In the genomic region with DNA sequence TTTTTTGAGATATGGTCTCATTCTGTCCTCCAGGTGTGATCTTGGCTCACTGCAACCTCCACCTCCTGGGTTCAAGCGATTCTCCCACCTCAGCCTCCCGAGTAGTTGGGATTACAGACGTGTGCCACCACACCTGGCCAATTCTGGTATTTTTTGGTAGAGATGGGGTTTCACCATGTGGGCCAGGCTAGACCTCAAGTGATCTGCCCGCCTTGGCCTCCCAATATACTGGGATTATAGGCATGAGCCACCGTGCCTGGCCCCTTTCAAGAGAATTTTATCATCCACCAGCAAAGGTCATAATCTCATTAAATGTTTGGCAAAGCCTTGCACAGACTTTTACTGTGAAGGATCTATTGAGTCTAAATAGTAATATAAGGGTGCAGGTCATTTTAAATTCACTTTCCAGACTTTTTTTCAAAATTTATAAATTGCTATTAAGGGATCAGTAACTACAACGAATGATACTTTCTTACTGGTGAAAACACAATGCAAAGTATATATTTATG, we compare ENCODE assay signal across 14 cellular contexts. TPM values are rescaled to one million over a fixed set of nuclear protein-coding genes. Genes with fewer than 3 reads are reported as not detected.
DNase-seq lines count a peak whose midpoint lies in the region; ATAC-seq and TF ChIP-seq lines count a peak whose summit lies in the region.
"Had no signal": no experiment of that assay in that cellular context is flagged by ENCODE, and none has a peak within 500 bp of the region (broad histone marks: within the 10 kb centered on the region; RNA-seq: fewer than 3 reads in every experiment).

No MANE protein-coding gene starts in this region.

- ATAC-seq in naive B cell (ENCODE audit: low read depth in 2 of 2) (no peak), HG03469 (IDR thresholded peaks at IDR 0.05; ENCODE audit: unreplicated experiment) (no peak)
- ATAC-seq: activated T-cell treated with anti-CD3 and anti-CD28 coated beads, Interleukin-2, amount 50 U/mL, for 72 hours had no signal

- TF ChIP-seq CTCF in KMS-11 (conservative IDR thresholded peaks at IDR 0.05; ENCODE audit: low read depth, low read length) (no peak), adrenal gland (IDR thresholded peaks at IDR 0.05) (no peak)

- no peak overlapping the region for H2AFZ ChIP-seq in KMS-11 (ENCODE audit: low read depth)

- H3K4me3 Mint-ChIP-seq in CD4-positive, alpha-beta memory T cell, result peak overlapping the region; percentile 32 to 100 (median 80)
- peak overlapping the region; percentile 99 for H3K4me3 Mint-ChIP-seq in activated naive CD8-positive, alpha-beta T cell
- peak overlapping the region in 7 of 8 donors; percentile 22 to 100 (median 98) for H3K4me3 Mint-ChIP-seq in naive B cell

- no peaks in the 10 kb centered on the region for H3K27me3 Mint-ChIP-seq in CD4-positive, alpha-beta memory T cell
- no peaks in the 10 kb centered on the region for H3K27me3 Mint-ChIP-seq in activated naive CD8-positive, alpha-beta T cell
- H3K27me3 Mint-ChIP-seq in naive B cell, result no peaks in the 10 kb centered on the region

- H3K4me3 ChIP-seq in CD4-positive, alpha-beta memory T cell (ENCODE audit: low read length in 2 of 2), result no peak overlapping the region
- H3K4me3 ChIP-seq in KMS-11 (IDR thresholded peaks at IDR 0.05; ENCODE audit: insufficient read depth, low read depth, low read length) (peak overlapping the region; percentile 16), adrenal gland (peak overlapping the region in 1 of 4 donors; percentile 74)

- no peaks in the 10 kb centered on the region for H3K27me3 ChIP-seq in CD4-positive, alpha-beta memory T cell (ENCODE audit: insufficient read depth, low read length)
- no peaks in the 10 kb centered on the region for H3K27me3 ChIP-seq in KMS-11 (ENCODE audit: insufficient read depth, low read depth)
- no peaks in the 10 kb centered on the region for H3K27me3 ChIP-seq in adrenal gland

- H3K79me2 ChIP-seq in KMS-11 (ENCODE audit: insufficient read depth, low read depth), result peaks cover 74% of the 10 kb centered on the region

- POLR2A ChIA-PET in CD4-positive, alpha-beta memory T cell (lab: Charles Lee; ENCODE audit: partially characterized antibody), result no interaction called here

- peak overlapping the region in 3 of 7 donors; percentile 4 to 100 (median 51) for H3K27ac Mint-ChIP-seq in CD4-positive, alpha-beta memory T cell
- H3K27ac Mint-ChIP-seq in activated naive CD8-positive, alpha-beta T cell, result peak overlapping the region; percentile 41
- peak overlapping the region in 1 of 6 donors; percentile 22 for H3K27ac Mint-ChIP-seq in naive B cell

- 74 to 79% (median 78%) methylated on average over 6 of the region's 6 CpGs for WGBS in adrenal gland, 4 donors

- no peaks in the 10 kb centered on the region for H4K20me1 ChIP-seq in KMS-11 (ENCODE audit: insufficient read depth)

- no peak for DNase-seq in CD4-positive, alpha-beta memory T cell
- DNase-seq in naive B cell (no peak), NCI-H1105 (lab: John Stamatoyannopoulos, UW) (no peak), T1000 (lab: John Stamatoyannopoulos, UW) (no peak), adrenal gland (no peak)
- DNase-seq: activated T-cell treated with anti-CD3 and anti-CD28 coated beads, Interleukin-2, amount 50 U/mL, for 72 hours; cortex of kidney; NCI-H2081; occipital lobe; SW 1271 had no signal

- CTCF ChIA-PET in CD4-positive, alpha-beta memory T cell (lab: Charles Lee; ENCODE audit: partially characterized antibody), result interaction anchor here (1.7 kb wide), 1 partner anchor 88 kb away, joined by 9 read pairs; no protein-coding TSS in a partner anchor

- H3K27ac ChIP-seq in CD4-positive, alpha-beta memory T cell (ENCODE audit: low read depth, low read length), result no peak overlapping the region
- H3K27ac ChIP-seq in KMS-11, result peak overlapping the region; percentile 94; the same call in 1 of the 2 replicates
- H3K27ac ChIP-seq in adrenal gland, result no peak overlapping the region

- no peak for TF ChIP-seq POLR2A in adrenal gland (IDR thresholded peaks at IDR 0.05)

- H3K4me1 ChIP-seq in CD4-positive, alpha-beta memory T cell (ENCODE audit: insufficient read depth, low read length), result peaks cover 41% of the 10 kb centered on the region
- H3K4me1 ChIP-seq in KMS-11 (ENCODE audit: low read depth, poor library complexity, severe bottlenecking) (peaks cover 38% of the 10 kb centered on the region), adrenal gland (replicated peaks in 1 of 2) (peaks cover 20 to 70% of the 10 kb centered on the region in 2 donors)

- H3K36me3 ChIP-seq in CD4-positive, alpha-beta memory T cell (ENCODE audit: insufficient read depth, low read length), result peaks cover 12% of the 10 kb centered on the region
- H3K36me3 ChIP-seq in KMS-11 (ENCODE audit: insufficient read depth), result peaks cover 10% of the 10 kb centered on the region; the same call in 1 of the 2 replicates
- peaks cover 0 to 15% of the 10 kb centered on the region in 2 donors for H3K36me3 ChIP-seq in adrenal gland (replicated peaks in 1 of 2)

- H3K9me3 Mint-ChIP-seq in CD4-positive, alpha-beta memory T cell, result no peaks in the 10 kb centered on the region
- H3K9me3 Mint-ChIP-seq in activated naive CD8-positive, alpha-beta T cell (ENCODE audit: low read depth), result no peaks in the 10 kb centered on the region
- H3K9me3 Mint-ChIP-seq in naive B cell, result no peaks in the 10 kb centered on the region
- H3K9me3 Mint-ChIP-seq: activated T-cell treated with anti-CD3 and anti-CD28 coated beads, Interleukin-2, amount 50 U/mL, for 72 hours had no signal

- H3K36me3 Mint-ChIP-seq in CD4-positive, alpha-beta memory T cell, result peaks cover 12 to 25% of the 10 kb centered on the region in 2 donors
- no peaks in the 10 kb centered on the region for H3K36me3 Mint-ChIP-seq in activated naive CD8-positive, alpha-beta T cell
- no peaks in the 10 kb centered on the region for H3K36me3 Mint-ChIP-seq in naive B cell

- peaks cover 36 to 71% (median 51%) of the 10 kb centered on the region in 4 donors for H3K4me1 Mint-ChIP-seq in CD4-positive, alpha-beta memory T cell
- peaks cover 57% of the 10 kb centered on the region for H3K4me1 Mint-ChIP-seq in activated naive CD8-positive, alpha-beta T cell (ENCODE audit: low read depth)
- peaks cover 47 to 66% (median 61%) of the 10 kb centered on the region in 3 donors for H3K4me1 Mint-ChIP-seq in naive B cell

- intact Hi-C loops in CD4-positive, alpha-beta memory T cell (cut with micrococcal nuclease), result loop anchor here (5.0 kb wide), 2 partner anchors 570 to 1750 kb away; a partner anchor contains a TSS
- intact Hi-C loops in adrenal gland (cut with DNase I), result loop anchor here (10.0 kb wide), 3 partner anchors 53 to 493 kb away; no protein-coding TSS in a partner anchor

- H3K9ac ChIP-seq in KMS-11, result peak overlapping the region; percentile 89; the same call in 1 of the 2 replicates

- no peaks in the 10 kb centered on the region for H3K9me3 ChIP-seq in CD4-positive, alpha-beta memory T cell (ENCODE audit: control insufficient read depth in 1 of 2, low read length in 2 of 2)
- no peaks in the 10 kb centered on the region for H3K9me3 ChIP-seq in adrenal gland (replicated peaks in 1 of 3)
- H3K9me3 ChIP-seq: HAP-1 had no signal

- H3K4me2 ChIP-seq in KMS-11, result peak overlapping the region; percentile 61

RNA-seq across cellular contexts. Expression of a gene that starts 2.5 kb away (rescaled TPM):
- 10 to 100 TPM; 89.1 to 93.6 TPM for total RNA-seq in CD4-positive, alpha-beta memory T cell
- polyA plus RNA-seq in CD4-positive, alpha-beta memory T cell, result 100 to 1,000 TPM; 119 to 126 TPM
- 100 to 1,000 TPM in 4 of 6 donors, 10 to 100 TPM in 2; 77.4 to 118 (median 102) TPM for polyA plus RNA-seq in naive B cell (ENCODE audit: low read depth in 6 of 6)
- total RNA-seq in adrenal gland, result 100 to 1,000 TPM; 154 to 252 (median 210) TPM
- 100 to 1,000 TPM in 1 of 3 donors, 10 to 100 TPM in 2; 43.8 to 309 (median 57.5) TPM for polyA plus RNA-seq in adrenal gland

RNA-seq across cellular contexts. Expression of a gene that starts 2.8 kb away (rescaled TPM):
- total RNA-seq in CD4-positive, alpha-beta memory T cell, result 10 to 100 TPM; 58.8 to 67.1 TPM
- 100 to 1,000 TPM in 1 of 2 donors, 10 to 100 TPM in 1; 95.0 to 115 TPM for polyA plus RNA-seq in CD4-positive, alpha-beta memory T cell
- polyA plus RNA-seq in naive B cell (ENCODE audit: low read depth in 6 of 6) (100 to 1,000 TPM in 5 of 6 donors, 10 to 100 TPM in 1; 97.7 to 133 (median 110) TPM), adrenal gland (100 to 1,000 TPM in 2 of 3 donors, 10 to 100 TPM in 1; 69.6 to 420 (median 112) TPM)
- 100 to 1,000 TPM; 304 to 496 (median 388) TPM for total RNA-seq in adrenal gland
